In genomic region chrX:82218361-82218760, GRCh38 we compare ENCODE assay signal across 8 cellular contexts.
A peak's percentile ranks its signal among the peaks of the same experiment; 100 is the strongest.
DNase-seq lines count a peak whose midpoint lies in the region; ATAC-seq and TF ChIP-seq lines count a peak whose summit lies in the region.

No MANE protein-coding gene starts in this region.

- H3K4me3 ChIP-seq in choroid plexus epithelial cell (ENCODE audit: low read depth, low read length) = no peak overlapping the region
- H3K4me3 ChIP-seq in prostate gland = no peak overlapping the region
- H3K4me3 ChIP-seq in left ventricle myocardium inferior = no peak overlapping the region

- 26% methylated on average over 2 of the region's 2 CpGs for WGBS in prostate gland

- peak; percentile 98 for ATAC-seq in GM21717 (IDR thresholded peaks at IDR 0.05; ENCODE audit: unreplicated experiment)

- POLR2A ChIA-PET in activated CD4-positive, alpha-beta memory T cell treated with anti-CD3 and anti-CD28 coated beads for 36 hours (lab: Charles Lee) = no interaction called here

- H3K36me3 ChIP-seq in prostate gland (no peaks in the 10 kb centered on the region), left ventricle myocardium inferior (no peaks in the 10 kb centered on the region)

- H3K27ac Mint-ChIP-seq in activated CD4-positive, alpha-beta memory T cell treated with anti-CD3 and anti-CD28 coated beads for 36 hours = no peak overlapping the region

- H3K36me3 Mint-ChIP-seq in activated CD4-positive, alpha-beta memory T cell treated with anti-CD3 and anti-CD28 coated beads for 36 hours = no peaks in the 10 kb centered on the region

- intact Hi-C loops in prostate gland (cut with DNase I) (no loop called here), left ventricle myocardium inferior (cut with micrococcal nuclease) (no loop called here)
- intact Hi-C loops in activated CD4-positive, alpha-beta memory T cell treated with anti-CD3 and anti-CD28 coated beads for 36 hours (cut with micrococcal nuclease) = loop anchor here (5.0 kb wide), 1 partner anchor 459 kb away; no protein-coding TSS in a partner anchor

- CTCF ChIA-PET in activated CD4-positive, alpha-beta memory T cell treated with anti-CD3 and anti-CD28 coated beads for 36 hours (lab: Charles Lee) = interaction anchor here (0.6 to 1.6 kb wide), 5 partner anchors 11 to 1417 kb away, joined by 3 to 7 read pairs (median 3); no protein-coding TSS in a partner anchor

- no peak for TF ChIP-seq POLR2A in prostate gland (IDR thresholded peaks at IDR 0.05)

- DNase-seq in GF-D8 (lab: John Stamatoyannopoulos, UW) (peak; percentile 25), NAMALWA (ENCODE audit: low spot score) (peak; percentile 63), choroid plexus epithelial cell (ENCODE audit: low read depth) (peak; percentile 24), prostate gland (ENCODE audit: low spot score) (peak; percentile 4), left ventricle myocardium inferior (no peak)
- no peak for DNase-seq in activated CD4-positive, alpha-beta memory T cell treated with anti-CD3 and anti-CD28 coated beads for 36 hours
- DNase-seq in activated CD4-positive, alpha-beta T cell treated with anti-CD3 and anti-CD28 coated beads, Interleukin-2, amount 50 U/mL, for 4 hours = no peak

- H3K4me1 ChIP-seq in prostate gland (replicated peaks) = no peaks in the 10 kb centered on the region
- no peaks in the 10 kb centered on the region for H3K4me1 ChIP-seq in left ventricle myocardium inferior

- no peaks in the 10 kb centered on the region for H3K4me1 Mint-ChIP-seq in activated CD4-positive, alpha-beta memory T cell treated with anti-CD3 and anti-CD28 coated beads for 36 hours (ENCODE audit: low read depth)

- TF ChIP-seq CTCF in choroid plexus epithelial cell (conservative IDR thresholded peaks at IDR 0.05; ENCODE audit: low read depth, low read length) = no peak
- TF ChIP-seq CTCF in prostate gland (IDR thresholded peaks at IDR 0.05) = peak in 2 of 4 experiments; percentile 40 to 42
- no peak for TF ChIP-seq CTCF in left ventricle myocardium inferior (IDR thresholded peaks at IDR 0.05; ENCODE audit: borderline replicate concordance)

- H3K27me3 ChIP-seq in prostate gland (replicated peaks; ENCODE audit: insufficient read depth) = no peaks in the 10 kb centered on the region
- H3K27me3 ChIP-seq in left ventricle myocardium inferior (ENCODE audit: low read depth) = no peaks in the 10 kb centered on the region

- no peaks in the 10 kb centered on the region for H3K27me3 Mint-ChIP-seq in activated CD4-positive, alpha-beta memory T cell treated with anti-CD3 and anti-CD28 coated beads for 36 hours

- H3K9me3 ChIP-seq in prostate gland (no peaks in the 10 kb centered on the region), left ventricle myocardium inferior (replicated peaks) (no peaks in the 10 kb centered on the region)

- H3K27ac ChIP-seq in prostate gland (no peak overlapping the region), left ventricle myocardium inferior (replicated peaks) (no peak overlapping the region)

- no peak overlapping the region for H3K4me3 Mint-ChIP-seq in activated CD4-positive, alpha-beta memory T cell treated with anti-CD3 and anti-CD28 coated beads for 36 hours

- no peaks in the 10 kb centered on the region for H3K9me3 Mint-ChIP-seq in activated CD4-positive, alpha-beta memory T cell treated with anti-CD3 and anti-CD28 coated beads for 36 hours

Comparison
In these comparisons a context has a peak if more than half of its experiments do, and no peak if none do; other contexts are left out.
1. DNase-seq: peak in GF-D8 (single experiment), NAMALWA (single experiment), choroid plexus epithelial cell (single experiment) and prostate gland (single experiment); none in activated CD4-positive, alpha-beta memory T cell treated with anti-CD3 and anti-CD28 coated beads for 36 hours (single experiment), activated CD4-positive, alpha-beta T cell treated with anti-CD3 and anti-CD28 coated beads, Interleukin-2, amount 50 U/mL, for 4 hours (0 of 2) and left ventricle myocardium inferior (single experiment).